18 cellular contexts compared by ENCODE assay signal in the genomic region with DNA sequence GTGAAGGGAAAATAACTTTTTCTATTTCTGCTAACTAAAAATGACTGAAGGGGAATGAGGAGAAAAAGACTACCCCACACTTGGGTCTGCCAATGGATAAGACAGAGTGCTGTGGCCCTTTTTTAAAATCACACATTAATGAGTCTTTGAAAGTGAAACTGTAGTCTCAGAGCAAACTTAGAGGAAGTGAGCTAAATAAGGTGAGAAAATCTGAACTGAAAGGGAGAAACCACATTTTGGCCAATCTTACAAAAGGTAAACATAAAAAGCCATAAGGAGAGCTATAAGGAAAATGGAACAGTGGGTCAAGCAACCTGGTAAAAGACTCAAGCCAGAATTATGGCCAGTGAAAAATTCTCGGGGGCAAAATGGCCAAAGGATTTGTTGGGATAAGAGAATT.
DNase-seq lines count a peak whose midpoint lies in the region; ATAC-seq and TF ChIP-seq lines count a peak whose summit lies in the region.
"Had no signal": no experiment of that assay in that cellular context is flagged by ENCODE, and none has a peak within 500 bp of the region (broad histone marks: within the 10 kb centered on the region; RNA-seq: fewer than 3 reads in every experiment).

No MANE protein-coding gene starts in this region.

- no peaks in the 10 kb centered on the region for H3K79me2 ChIP-seq in OCI-LY3 (ENCODE audit: low read length)

- ATAC-seq in GM18870 (IDR thresholded peaks at IDR 0.05; ENCODE audit: unreplicated experiment) (peak; percentile 96), GM21529 (IDR thresholded peaks at IDR 0.05; ENCODE audit: unreplicated experiment) (peak; percentile 77), HG03064 (IDR thresholded peaks at IDR 0.05; ENCODE audit: low read depth, unreplicated experiment) (peak; percentile 93), heart left ventricle (no peak)
- ATAC-seq in stimulated activated memory B cell treated with anti-CD40 and anti-IgM and Interleukin-4, amounts not matched to agents 10 μg/mL and 1 μg/mL and 100 μg/mL, for 72 hours = no peak
- ATAC-seq: activated CD8-positive, alpha-beta T cell treated with anti-CD3 and anti-CD28 coated beads for 36 hours; pancreas; stimulated activated naive CD8-positive, alpha-beta T cell treated with anti-CD3 and anti-CD28 coated beads, Interleukin-15, Interleukin-2, amounts not matched to agents 100 U/mL and 50 U/mL, for 24 hours had no signal

- H3K9me3 Mint-ChIP-seq in stimulated activated memory B cell treated with anti-CD40 and anti-IgM and Interleukin-4, amounts not matched to agents 10 μg/mL and 1 μg/mL and 100 μg/mL, for 72 hours = no peaks in the 10 kb centered on the region
- H3K9me3 Mint-ChIP-seq: activated naive CD4-positive, alpha-beta T cell treated with anti-CD3 and anti-CD28 coated beads for 36 hours had no signal

- peaks cover 28% of the 10 kb centered on the region for H3K4me1 ChIP-seq in OCI-LY3 (ENCODE audit: low read length)
- H3K4me1 ChIP-seq in heart left ventricle = peaks cover 0 to 5% (median 0%) of the 10 kb centered on the region in 12 donors
- no peaks in the 10 kb centered on the region for H3K4me1 ChIP-seq in HAP-1
- H3K4me1 ChIP-seq: pancreas had no signal

- no peak overlapping the region for H3K9ac ChIP-seq in OCI-LY3 (ENCODE audit: low read length)

- no peak overlapping the region for H3K4me3 Mint-ChIP-seq in stimulated activated memory B cell treated with anti-CD40 and anti-IgM and Interleukin-4, amounts not matched to agents 10 μg/mL and 1 μg/mL and 100 μg/mL, for 72 hours
- H3K4me3 Mint-ChIP-seq: activated CD8-positive, alpha-beta T cell treated with anti-CD3 and anti-CD28 coated beads for 36 hours; activated naive CD4-positive, alpha-beta T cell treated with anti-CD3 and anti-CD28 coated beads for 36 hours; IgD-negative memory B cell; T-helper 1 cell treated with Interleukin-12 subunit alpha and Interleukin-12 subunit beta and Interleukin-4 antibody, amounts not matched to agents 30 μg/mL and 1 μg/mL, for 36 hours had no signal

- no peaks in the 10 kb centered on the region for H4K20me1 ChIP-seq in OCI-LY3 (ENCODE audit: insufficient read depth, low read length)

- H3K4me2 ChIP-seq in OCI-LY3 (ENCODE audit: low read length) = peak overlapping the region; percentile 58
- H3K4me2 ChIP-seq: PC-9 had no signal

- TF ChIP-seq CTCF in OCI-LY3 (IDR thresholded peaks at IDR 0.05; ENCODE audit: low read depth, low read length) (no peak), heart left ventricle (IDR thresholded peaks at IDR 0.05) (no peak)

- no peaks in the 10 kb centered on the region for H3K27me3 Mint-ChIP-seq in stimulated activated memory B cell treated with anti-CD40 and anti-IgM and Interleukin-4, amounts not matched to agents 10 μg/mL and 1 μg/mL and 100 μg/mL, for 72 hours
- H3K27me3 Mint-ChIP-seq: activated CD8-positive, alpha-beta T cell treated with anti-CD3 and anti-CD28 coated beads for 36 hours; IgD-negative memory B cell had no signal

- DNase-seq in heart left ventricle (no peak), NCI-H2196 treated with DMSO at 0.1 percent for 48 hours (lab: John Stamatoyannopoulos, UW; ENCODE audit: unreplicated experiment) (no peak), HAP-1 (ENCODE audit: low spot score in 2 of 2) (no peak)
- DNase-seq: activated CD8-positive, alpha-beta T cell treated with anti-CD3 and anti-CD28 coated beads for 36 hours; activated naive CD4-positive, alpha-beta T cell treated with anti-CD3 and anti-CD28 coated beads for 36 hours; GF-D8; head of caudate nucleus; pancreas; PC-9; stimulated activated naive CD8-positive, alpha-beta T cell treated with anti-CD3 and anti-CD28 coated beads, Interleukin-15, Interleukin-2, amounts not matched to agents 100 U/mL and 50 U/mL, for 24 hours had no signal

- H3K4me3 ChIP-seq in OCI-LY3 (ENCODE audit: low read length) (peak overlapping the region; percentile 22), heart left ventricle (no peak overlapping the region), HAP-1 (no peak overlapping the region)
- H3K4me3 ChIP-seq: cardiac muscle cell, pancreas, PC-9 had no signal

- H3K27ac ChIP-seq in OCI-LY3 (ENCODE audit: low read length) (peak overlapping the region; percentile 23; the same call in 1 of the 2 replicates), heart left ventricle (no peak overlapping the region)
- H3K27ac ChIP-seq: cardiac muscle cell, pancreas, PC-9 had no signal

- H3K4me1 Mint-ChIP-seq in stimulated activated memory B cell treated with anti-CD40 and anti-IgM and Interleukin-4, amounts not matched to agents 10 μg/mL and 1 μg/mL and 100 μg/mL, for 72 hours = no peaks in the 10 kb centered on the region
- H3K4me1 Mint-ChIP-seq: IgD-negative memory B cell had no signal

- H3K27me3 ChIP-seq in OCI-LY3 (ENCODE audit: low read depth, low read length) (no peaks in the 10 kb centered on the region), heart left ventricle (no peaks in the 10 kb centered on the region), HAP-1 (ENCODE audit: low read depth) (no peaks in the 10 kb centered on the region)
- H3K27me3 ChIP-seq: cardiac muscle cell, pancreas had no signal

- in situ Hi-C loops in HAP-1 (cut with MboI; ENCODE audit: low sequenced_read_pairs) = no loop called here

- no peaks in the 10 kb centered on the region for H3K36me3 ChIP-seq in OCI-LY3 (replicated peaks; ENCODE audit: low read depth, low read length)
- no peaks in the 10 kb centered on the region for H3K36me3 ChIP-seq in heart left ventricle
- no peaks in the 10 kb centered on the region for H3K36me3 ChIP-seq in HAP-1 (replicated peaks)
- H3K36me3 ChIP-seq: cardiac muscle cell, pancreas had no signal

- no peak for TF ChIP-seq POLR2A in heart left ventricle (IDR thresholded peaks at IDR 0.05)

- 76 to 84% (median 80%) methylated on average over 1 of the region's 1 CpG for WGBS in heart left ventricle, 4 donors

- no peaks in the 10 kb centered on the region for H3K36me3 Mint-ChIP-seq in stimulated activated memory B cell treated with anti-CD40 and anti-IgM and Interleukin-4, amounts not matched to agents 10 μg/mL and 1 μg/mL and 100 μg/mL, for 72 hours
- H3K36me3 Mint-ChIP-seq: IgD-negative memory B cell had no signal

- H2AFZ ChIP-seq in OCI-LY3 (ENCODE audit: low read depth, low read length) = no peak overlapping the region
- H2AFZ ChIP-seq: PC-9 had no signal

- intact Hi-C loops in heart left ventricle (cut with DNase I) = no loop called here

- H3K27ac Mint-ChIP-seq in stimulated activated memory B cell treated with anti-CD40 and anti-IgM and Interleukin-4, amounts not matched to agents 10 μg/mL and 1 μg/mL and 100 μg/mL, for 72 hours = no peak overlapping the region
- H3K27ac Mint-ChIP-seq: activated CD8-positive, alpha-beta T cell treated with anti-CD3 and anti-CD28 coated beads for 36 hours; activated naive CD4-positive, alpha-beta T cell treated with anti-CD3 and anti-CD28 coated beads for 36 hours; T-helper 1 cell treated with Interleukin-12 subunit alpha and Interleukin-12 subunit beta and Interleukin-4 antibody, amounts not matched to agents 30 μg/mL and 1 μg/mL, for 36 hours had no signal

- no peaks in the 10 kb centered on the region for H3K9me3 ChIP-seq in OCI-LY3 (ENCODE audit: insufficient read depth, low read length)
- H3K9me3 ChIP-seq in heart left ventricle = no peaks in the 10 kb centered on the region
- no peaks in the 10 kb centered on the region for H3K9me3 ChIP-seq in HAP-1
- H3K9me3 ChIP-seq: pancreas had no signal

Comparison
In these comparisons a context has a peak if more than half of its experiments do, and no peak if none do; other contexts are left out.
1. ATAC-seq: peak in GM18870 (single experiment), GM21529 (single experiment) and HG03064 (single experiment); none in heart left ventricle (0 of 4) and stimulated activated memory B cell treated with anti-CD40 and anti-IgM and Interleukin-4, amounts not matched to agents 10 μg/mL and 1 μg/mL and 100 μg/mL, for 72 hours (single experiment).